Comparison of ENCODE assay signal across 18 cellular contexts in genomic region chr3:186267758-186268157, GRCh38.
DNase-seq lines count a peak whose midpoint lies in the region; ATAC-seq, FAIRE-seq and TF ChIP-seq lines count a peak whose summit lies in the region.
"Had no signal": no experiment of that assay in that cellular context is flagged by ENCODE, and none has a peak within 500 bp of the region (broad histone marks: within the 10 kb centered on the region; RNA-seq: fewer than 3 reads in every experiment).

No MANE protein-coding gene starts in this region.

- peaks cover 2% of the 10 kb centered on the region; the same call in 2 of the 3 replicates for H3K4me1 Mint-ChIP-seq in GM23338
- peaks cover 13% of the 10 kb centered on the region for H3K4me1 Mint-ChIP-seq in neural progenitor cell
- H3K4me1 Mint-ChIP-seq in T-helper 2 cell treated with Interferon-gamma antibody and Interleukin-4, amounts not matched to agents 5 μg/mL and 100 μg/mL, for 36 hours (ENCODE audit: low read depth), result no peaks in the 10 kb centered on the region
- H3K4me1 Mint-ChIP-seq: IgD-negative memory B cell had no signal

- no peak for TF ChIP-seq POLR2A in GM12878 (IDR thresholded peaks at IDR 0.05; ENCODE audit: low read depth, low read length)

- H3K79me2 ChIP-seq in GM23338 (replicated peaks; ENCODE audit: insufficient read depth), result no peaks in the 10 kb centered on the region
- no peaks in the 10 kb centered on the region for H3K79me2 ChIP-seq in GM12878 (ENCODE audit: control insufficient read depth, insufficient read depth, low read length)
- no peaks in the 10 kb centered on the region for H3K79me2 ChIP-seq in neural progenitor cell (ENCODE audit: low read depth)

- in situ Hi-C loops in GM12878 (cut with MboI), result no loop called here

- BruUV-seq in GM12878 (replicated peaks; lab: Mats Ljungman, UMichigan), result no TSS peak

- POLR2A ChIA-PET in GM12878 (lab: Charles Lee), result no interaction called here

- TF ChIP-seq EP300 in GM12878 (IDR thresholded peaks at IDR 0.05; ENCODE audit: borderline replicate concordance in 1 of 2, control insufficient read depth in 1 of 2, low read depth in 2 of 2, low read length in 2 of 2), result no peak

- TF ChIP-seq RAD21 in GM12878 (IDR thresholded peaks at IDR 0.05; ENCODE audit: insufficient read depth, low read depth, low read length), result no peak

- H3K4me1 ChIP-seq in GM23338 (ENCODE audit: insufficient read depth) (no peaks in the 10 kb centered on the region), GM12878 (ENCODE audit: control insufficient read depth, insufficient read depth, low read length) (no peaks in the 10 kb centered on the region; the same call in 1 of the 2 replicates), neural progenitor cell (peaks cover 8% of the 10 kb centered on the region)
- H3K4me1 ChIP-seq: BLaER1 had no signal

- DNase-seq in GM23338 (ENCODE audit: low spot score) (no peak), GM12878 (ENCODE audit: low read depth, low spot score) (no peak), left lobe of liver (ENCODE audit: low spot score) (no peak), neural progenitor cell (ENCODE audit: low spot score) (no peak), SW 1271 (lab: John Stamatoyannopoulos, UW) (no peak)
- DNase-seq in T-helper 2 cell treated with Interferon-gamma antibody and Interleukin-4, amounts not matched to agents 5 μg/mL and 100 μg/mL, for 36 hours (ENCODE audit: low spot score), result no peak
- no peak for DNase-seq in stimulated activated naive CD8-positive, alpha-beta T cell treated with anti-CD3 and anti-CD28 coated beads, Interleukin-15, Interleukin-2, amounts not matched to agents 100 U/mL and 50 U/mL, for 24 hours
- DNase-seq: AML-193; Calu3; CD8-positive, alpha-beta T cell; DMS79 treated with DMSO at 0.1 percent for 48 hours; GF-D8; HCEC 1CT; KBM-7 had no signal

- H3F3A ChIP-seq in GM23338 (replicated peaks; ENCODE audit: low read depth) (no peaks in the 10 kb centered on the region), neural progenitor cell (ENCODE audit: low read depth) (no peaks in the 10 kb centered on the region)

- RAD21 ChIA-PET in GM12878 (lab: Charles Lee; ENCODE audit: unreplicated experiment), result interaction anchor here (1.5 to 16.2 kb wide), 2 partner anchors 72 to 270 kb away, joined by 3 to 495 read pairs; no protein-coding TSS in a partner anchor

- no peaks in the 10 kb centered on the region for H3K9me2 ChIP-seq in GM23338 (ENCODE audit: insufficient read depth)

- FAIRE-seq in GM12878 (lab: Jason Lieb, UNC), result no peak
- FAIRE-seq: GM19239, HTR-8/SVneo had no signal

- TF ChIP-seq CTCF in GM23338 (conservative IDR thresholded peaks at IDR 0.05; ENCODE audit: low read depth in 2 of 2), result no peak
- TF ChIP-seq CTCF in GM12878 (IDR thresholded peaks at IDR 0.05 in 2 of 3, conservative IDR thresholded peaks at IDR 0.05 in 1 of 3; ENCODE audit: control insufficient read depth in 2 of 3, extremely low read depth in 1 of 3, insufficient read depth in 1 of 3, low read depth in 3 of 3, low read length in 3 of 3), result no peak
- TF ChIP-seq CTCF in neural progenitor cell (IDR thresholded peaks at IDR 0.05), result no peak

- no peak overlapping the region for H3K27ac Mint-ChIP-seq in GM23338
- H3K27ac Mint-ChIP-seq in neural progenitor cell, result peak overlapping the region; percentile 10
- H3K27ac Mint-ChIP-seq in T-helper 2 cell treated with Interferon-gamma antibody and Interleukin-4, amounts not matched to agents 5 μg/mL and 100 μg/mL, for 36 hours, result no peak overlapping the region
- H3K27ac Mint-ChIP-seq: CD8-positive, alpha-beta T cell; IgD-negative memory B cell had no signal

- WGBS in GM12878 (ENCODE audit: insufficient coverage, insufficient replicate concordance, low lambda C conversion rate, missing lambda C conversion rate), result 45% methylated on average over 6 of the region's 6 CpGs

- ATAC-seq in GM23338 (no peak), GM12878 (peak; percentile 61), left lobe of liver (peak; percentile 79)
- ATAC-seq in stimulated activated naive CD8-positive, alpha-beta T cell treated with anti-CD3 and anti-CD28 coated beads, Interleukin-15, Interleukin-2, amounts not matched to agents 100 U/mL and 50 U/mL, for 24 hours, result no peak
- ATAC-seq: CD8-positive, alpha-beta T cell had no signal

- SMC1A ChIA-PET in GM12878 (lab: Charles Lee; ENCODE audit: uncharacterized antibody, unreplicated experiment), result interaction anchor here (0.6 to 27.2 kb wide), 2 partner anchors 197 to 271 kb away, joined by 3 to 655 read pairs; partner anchors contain the start of gene CRYGS

- no peaks in the 10 kb centered on the region for H3K9me3 Mint-ChIP-seq in GM23338
- H3K9me3 Mint-ChIP-seq in neural progenitor cell, result no peaks in the 10 kb centered on the region
- H3K9me3 Mint-ChIP-seq in T-helper 2 cell treated with Interferon-gamma antibody and Interleukin-4, amounts not matched to agents 5 μg/mL and 100 μg/mL, for 36 hours, result no peaks in the 10 kb centered on the region
- H3K9me3 Mint-ChIP-seq: CD8-positive, alpha-beta T cell; IgD-negative memory B cell had no signal

- no peak overlapping the region for H3K4me3 ChIP-seq in GM23338
- no peak overlapping the region for H3K4me3 ChIP-seq in GM12878
- H3K4me3 ChIP-seq in neural progenitor cell, result no peak overlapping the region
- H3K4me3 ChIP-seq: BLaER1 had no signal

- H3K27me3 ChIP-seq in GM23338 (ENCODE audit: insufficient read depth) (no peaks in the 10 kb centered on the region), GM12878 (replicated peaks in 1 of 2; ENCODE audit: control insufficient read depth in 2 of 2, insufficient read depth in 2 of 2, low read length in 1 of 2) (no peaks in the 10 kb centered on the region), neural progenitor cell (no peaks in the 10 kb centered on the region)
- H3K27me3 ChIP-seq: BLaER1 had no signal

- intact Hi-C loops in GM12878 (cut with micrococcal nuclease; ENCODE audit: unreplicated experiment), result no loop called here

- CTCF ChIA-PET in GM12878 (lab: Yijun Ruan, JAX), result interaction anchor here (0.7 to 29.4 kb wide), 4 partner anchors 9 to 347 kb away, joined by 4 to 847 read pairs (median 6); partner anchors contain the start of gene CRYGS

- H3K4me2 ChIP-seq in GM23338 (no peak overlapping the region), GM12878 (ENCODE audit: control insufficient read depth, insufficient read depth) (no peak overlapping the region), neural progenitor cell (no peak overlapping the region)
- H3K4me2 ChIP-seq: BLaER1 had no signal

- H3K9ac ChIP-seq in GM12878 (ENCODE audit: control insufficient read depth, insufficient read depth, low read length) (no peak overlapping the region), neural progenitor cell (no peak overlapping the region)
- H3K9ac ChIP-seq: BLaER1 had no signal

- H2AFZ ChIP-seq in GM23338 (0 out of 2 replicates have a peak overlapping the region, but pooled peaks have one; percentile 18), GM12878 (ENCODE audit: control insufficient read depth, low read depth, low read length) (no peak overlapping the region), neural progenitor cell (replicated peaks) (no peak overlapping the region)

- H3K27me3 Mint-ChIP-seq in GM23338 (ENCODE audit: insufficient read depth, low read depth, poor library complexity), result peaks cover 3% of the 10 kb centered on the region
- H3K27me3 Mint-ChIP-seq in neural progenitor cell (ENCODE audit: insufficient read depth, low read depth), result peaks cover 9% of the 10 kb centered on the region
- H3K27me3 Mint-ChIP-seq in T-helper 2 cell treated with Interferon-gamma antibody and Interleukin-4, amounts not matched to agents 5 μg/mL and 100 μg/mL, for 36 hours (ENCODE audit: low read depth), result no peaks in the 10 kb centered on the region
- H3K27me3 Mint-ChIP-seq: IgD-negative memory B cell had no signal

- H3K36me3 ChIP-seq in GM23338 (ENCODE audit: insufficient read depth) (no peaks in the 10 kb centered on the region), GM12878 (ENCODE audit: control insufficient read depth in 2 of 2, insufficient read depth in 2 of 2, low read length in 1 of 2) (no peaks in the 10 kb centered on the region), neural progenitor cell (no peaks in the 10 kb centered on the region)
- H3K36me3 ChIP-seq: BLaER1 had no signal

- no peaks in the 10 kb centered on the region for H4K20me1 ChIP-seq in GM23338 (replicated peaks; ENCODE audit: insufficient read depth)
- no peaks in the 10 kb centered on the region for H4K20me1 ChIP-seq in GM12878 (ENCODE audit: control insufficient read depth, insufficient read depth)
- H4K20me1 ChIP-seq in neural progenitor cell (ENCODE audit: low read depth), result no peaks in the 10 kb centered on the region
- H4K20me1 ChIP-seq: BLaER1 had no signal

- H3K9me3 ChIP-seq in GM12878 (replicated peaks; ENCODE audit: control insufficient read depth, insufficient read depth, low read length), result no peaks in the 10 kb centered on the region
- H3K9me3 ChIP-seq in neural progenitor cell (ENCODE audit: low read depth), result no peaks in the 10 kb centered on the region
- H3K9me3 ChIP-seq: BLaER1 had no signal

- H3K27ac ChIP-seq in GM23338 (ENCODE audit: low read depth) (no peak overlapping the region), GM12878 (ENCODE audit: control insufficient read depth, insufficient read depth) (no peak overlapping the region), neural progenitor cell (no peak overlapping the region)
- H3K27ac ChIP-seq: BLaER1 had no signal

- H3K36me3 Mint-ChIP-seq in GM23338 (ENCODE audit: low read depth) (no peaks in the 10 kb centered on the region), neural progenitor cell (no peaks in the 10 kb centered on the region)
- no peaks in the 10 kb centered on the region for H3K36me3 Mint-ChIP-seq in T-helper 2 cell treated with Interferon-gamma antibody and Interleukin-4, amounts not matched to agents 5 μg/mL and 100 μg/mL, for 36 hours (ENCODE audit: low read depth)
- H3K36me3 Mint-ChIP-seq: CD8-positive, alpha-beta T cell; IgD-negative memory B cell had no signal

- H3K4me3 Mint-ChIP-seq in GM23338, result no peak overlapping the region
- H3K4me3 Mint-ChIP-seq in neural progenitor cell, result no peak overlapping the region
- H3K4me3 Mint-ChIP-seq in T-helper 2 cell treated with Interferon-gamma antibody and Interleukin-4, amounts not matched to agents 5 μg/mL and 100 μg/mL, for 36 hours, result no peak overlapping the region
- H3K4me3 Mint-ChIP-seq: CD8-positive, alpha-beta T cell; IgD-negative memory B cell had no signal

TF ChIP-seq in GM23338, 12 proteins besides CTCF, POLR2A, EP300 and RAD21 (continues in another document):
- TF ChIP-seq EZH2 (IDR thresholded peaks at IDR 0.05; ENCODE audit: low read depth, unreplicated experiment), result no peak

Comparison
In these comparisons a context has a peak if more than half of its experiments do, and no peak if none do; other contexts are left out.
1. ATAC-seq: peak in GM12878 (single experiment) and left lobe of liver (single experiment); none in GM23338 (single experiment) and stimulated activated naive CD8-positive, alpha-beta T cell treated with anti-CD3 and anti-CD28 coated beads, Interleukin-15, Interleukin-2, amounts not matched to agents 100 U/mL and 50 U/mL, for 24 hours (single experiment).